17 cellular contexts compared by ENCODE assay signal in genomic region chr9:1890806-1891205, GRCh38.
DNase-seq lines count a peak whose midpoint lies in the region; ATAC-seq and TF ChIP-seq lines count a peak whose summit lies in the region.
"Had no signal": no experiment of that assay in that cellular context is flagged by ENCODE, and none has a peak within 500 bp of the region (broad histone marks: within the 10 kb centered on the region; RNA-seq: fewer than 3 reads in every experiment).

No MANE protein-coding gene starts in this region.

- CTCF ChIA-PET in HEK293 (lab: Yijun Ruan, JAX): interaction anchor here (1.2 kb wide), 1 partner anchor 49 kb away, joined by 4 read pairs; no protein-coding TSS in a partner anchor
- CTCF ChIA-PET in CD8-positive, alpha-beta T cell (lab: Charles Lee): no interaction called here

- H3K4me1 ChIP-seq in HEK293 (ENCODE audit: control insufficient read depth, insufficient read depth, low read length): peaks cover 2% of the 10 kb centered on the region; the same call in 1 of the 2 replicates
- H3K4me1 ChIP-seq in SJCRH30: peaks cover 4% of the 10 kb centered on the region; the same call in 1 of the 2 replicates
- H3K4me1 ChIP-seq in esophagus muscularis mucosa: no peaks in the 10 kb centered on the region
- H3K4me1 ChIP-seq in smooth muscle cell (ENCODE audit: low read depth): no peaks in the 10 kb centered on the region
- H3K4me1 ChIP-seq in CD8-positive, alpha-beta T cell (ENCODE audit: insufficient read depth, low read length): no peaks in the 10 kb centered on the region
- H3K4me1 ChIP-seq: BE2C had no signal

- no peak for TF ChIP-seq EP300 in esophagus muscularis mucosa (IDR thresholded peaks at IDR 0.05)

- POLR2A ChIA-PET in HEK293 (lab: Yijun Ruan, JAX): interaction anchor here (0.7 kb wide), 1 partner anchor 251 kb away, joined by 3 read pairs; no protein-coding TSS in a partner anchor
- POLR2A ChIA-PET in CD8-positive, alpha-beta T cell (lab: Charles Lee): interaction anchor here (0.7 kb wide), 1 partner anchor 11 kb away, joined by 3 read pairs; no protein-coding TSS in a partner anchor

- H3K27ac ChIP-seq in HEK293 (ENCODE audit: extremely low read depth, low read depth, low read length): no peak overlapping the region
- no peak overlapping the region for H3K27ac ChIP-seq in SJCRH30
- H3K27ac ChIP-seq in esophagus muscularis mucosa (replicated peaks in 1 of 4): no peak overlapping the region
- H3K27ac ChIP-seq in smooth muscle cell (ENCODE audit: low read depth): no peak overlapping the region
- no peak overlapping the region for H3K27ac ChIP-seq in CD8-positive, alpha-beta T cell (ENCODE audit: low read depth, low read length)
- H3K27ac ChIP-seq: HL-60 had no signal

- no peaks in the 10 kb centered on the region for H3K4me1 Mint-ChIP-seq in CD8-positive, alpha-beta T cell (ENCODE audit: low read depth)
- H3K4me1 Mint-ChIP-seq: CD4-positive, CD25-positive, alpha-beta regulatory T cell; H9 had no signal

- DNase-seq in SJCRH30: peak; percentile 45 to 57
- DNase-seq in esophagus muscularis mucosa (ENCODE audit: extremely low spot score): peak; percentile 42
- DNase-seq in smooth muscle cell (lab: John Stamatoyannopoulos, UW; ENCODE audit: unreplicated experiment): no peak
- DNase-seq in GM13977 (ENCODE audit: low spot score): no peak
- DNase-seq in activated CD4-positive, CD25-positive, alpha-beta regulatory T cell treated with anti-CD3 and anti-CD28 coated beads, Interleukin-2, amount 50 U/mL, for 72 hours: no peak
- no peak for DNase-seq in CD8-positive, alpha-beta T cell
- DNase-seq: ACHN; BE2C; C1 segment of cervical spinal cord; CD4-positive, CD25-positive, alpha-beta regulatory T cell; DMS79 treated with DMSO at 0.1 percent for 48 hours; GOT3; H9 had no signal

- H3K9me3 ChIP-seq in HEK293 (ENCODE audit: control insufficient read depth, insufficient read depth, low read depth, low read length) (no peaks in the 10 kb centered on the region), SJCRH30 (replicated peaks) (no peaks in the 10 kb centered on the region), esophagus muscularis mucosa (no peaks in the 10 kb centered on the region), smooth muscle cell (replicated peaks; ENCODE audit: low read depth) (no peaks in the 10 kb centered on the region)
- H3K9me3 ChIP-seq in CD8-positive, alpha-beta T cell (ENCODE audit: low read length): no peaks in the 10 kb centered on the region
- H3K9me3 ChIP-seq: BE2C had no signal

- H3K9ac ChIP-seq in smooth muscle cell (ENCODE audit: low read depth): no peak overlapping the region

- H3K79me2 ChIP-seq in smooth muscle cell (ENCODE audit: low read depth): no peaks in the 10 kb centered on the region

- TF ChIP-seq CTCF in HEK293 (tag by site-specific recombination; IDR thresholded peaks at IDR 0.05) (no peak), esophagus muscularis mucosa (IDR thresholded peaks at IDR 0.05) (no peak), smooth muscle cell (IDR thresholded peaks at IDR 0.05; ENCODE audit: borderline replicate concordance, insufficient read depth, poor library complexity, severe bottlenecking) (no peak), GM13977 (IDR thresholded peaks at IDR 0.05; ENCODE audit: extremely low read depth, insufficient read depth, missing control alignments) (no peak)
- no peak for TF ChIP-seq CTCF in CD8-positive, alpha-beta T cell (IDR thresholded peaks at IDR 0.05)

- no peak for TF ChIP-seq POLR2A in esophagus muscularis mucosa (IDR thresholded peaks at IDR 0.05; ENCODE audit: low read depth)

- WGBS in esophagus muscularis mucosa: 47% methylated on average over 3 of the region's 3 CpGs
- WGBS in smooth muscle cell (ENCODE audit: low lambda C conversion rate): 28% methylated on average over 3 of the region's 3 CpGs

- H3F3A ChIP-seq in smooth muscle cell (ENCODE audit: low read depth): no peaks in the 10 kb centered on the region

- H3K4me3 Mint-ChIP-seq in CD8-positive, alpha-beta T cell: no peak overlapping the region
- H3K4me3 Mint-ChIP-seq: CD4-positive, CD25-positive, alpha-beta regulatory T cell; H9 had no signal

- H2AFZ ChIP-seq in smooth muscle cell (ENCODE audit: low read depth): no peak overlapping the region

- H3K36me3 ChIP-seq in HEK293 (ENCODE audit: control insufficient read depth in 2 of 2, insufficient read depth in 1 of 2, low read length in 2 of 2) (no peaks in the 10 kb centered on the region), SJCRH30 (no peaks in the 10 kb centered on the region), esophagus muscularis mucosa (no peaks in the 10 kb centered on the region), smooth muscle cell (ENCODE audit: low read depth) (no peaks in the 10 kb centered on the region)
- no peaks in the 10 kb centered on the region for H3K36me3 ChIP-seq in CD8-positive, alpha-beta T cell (ENCODE audit: insufficient read depth, low read length)
- H3K36me3 ChIP-seq: BE2C had no signal

- H3K27me3 ChIP-seq in SJCRH30: no peaks in the 10 kb centered on the region
- no peaks in the 10 kb centered on the region for H3K27me3 ChIP-seq in esophagus muscularis mucosa
- H3K27me3 ChIP-seq in smooth muscle cell (ENCODE audit: low read depth): no peaks in the 10 kb centered on the region
- H3K27me3 ChIP-seq in CD8-positive, alpha-beta T cell (ENCODE audit: insufficient read depth, low read length): no peaks in the 10 kb centered on the region
- H3K27me3 ChIP-seq: BE2C had no signal

- no peaks in the 10 kb centered on the region for H3K36me3 Mint-ChIP-seq in CD8-positive, alpha-beta T cell
- H3K36me3 Mint-ChIP-seq: CD4-positive, CD25-positive, alpha-beta regulatory T cell had no signal

- in situ Hi-C loops in GM13977 (cut with MboI; ENCODE audit: low pct_unique_long_range_greater_than_20kb, low sequenced_read_pairs, unreplicated experiment): no loop called here

- peaks cover 2% of the 10 kb centered on the region for H3K27me3 Mint-ChIP-seq in CD8-positive, alpha-beta T cell (ENCODE audit: low read depth)

- no peak overlapping the region for H3K27ac Mint-ChIP-seq in CD8-positive, alpha-beta T cell
- H3K27ac Mint-ChIP-seq: CD4-positive, CD25-positive, alpha-beta regulatory T cell; H9 had no signal

- intact Hi-C loops in esophagus muscularis mucosa (cut with DNase I): no loop called here
- intact Hi-C loops in CD8-positive, alpha-beta T cell (cut with DNase I, micrococcal nuclease): no loop called here

- no peak for ATAC-seq in GM21515 (IDR thresholded peaks at IDR 0.05; ENCODE audit: unreplicated experiment)
- no peak for ATAC-seq in CD8-positive, alpha-beta T cell
- ATAC-seq: K562 had no signal

- H3K4me3 ChIP-seq in HEK293 (ENCODE audit: low read depth, low read length) (no peak overlapping the region), SJCRH30 (no peak overlapping the region), esophagus muscularis mucosa (no peak overlapping the region), smooth muscle cell (peak overlapping the region; percentile 10)
- no peak overlapping the region for H3K4me3 ChIP-seq in CD8-positive, alpha-beta T cell (ENCODE audit: low read depth, low read length)
- H3K4me3 ChIP-seq: K562 had no signal

- H3K9me3 Mint-ChIP-seq in CD8-positive, alpha-beta T cell: no peaks in the 10 kb centered on the region
- H3K9me3 Mint-ChIP-seq: H9 had no signal

- peak overlapping the region; percentile 31 for H3K4me2 ChIP-seq in smooth muscle cell

- no peaks in the 10 kb centered on the region for H4K20me1 ChIP-seq in smooth muscle cell (ENCODE audit: low read depth)

TF ChIP-seq in HEK293, 187 proteins besides CTCF, POLR2A, EP300 and RAD21:
- TF ChIP-seq GLIS1 (tag by site-specific recombination; IDR thresholded peaks at IDR 0.05): peak; percentile 24; the same call in 1 of the 2 replicates
- no peak for TF ChIP-seq ZNF76 (tag by site-specific recombination; IDR thresholded peaks at IDR 0.05; ENCODE audit: borderline replicate concordance, low read depth)
- TF ChIP-seq ZNF549 (tag by site-specific recombination; IDR thresholded peaks at IDR 0.05): no peak
- no peak for TF ChIP-seq RBAK (tag by site-specific recombination; IDR thresholded peaks at IDR 0.05)

Comparison
In these comparisons a context has a peak if more than half of its experiments do, and no peak if none do; other contexts are left out.
1. DNase-seq: peak in SJCRH30 (2 of 2) and esophagus muscularis mucosa (single experiment); none in smooth muscle cell (single experiment), GM13977 (single experiment), activated CD4-positive, CD25-positive, alpha-beta regulatory T cell treated with anti-CD3 and anti-CD28 coated beads, Interleukin-2, amount 50 U/mL, for 72 hours (single experiment) and CD8-positive, alpha-beta T cell (0 of 7).